Comparison of ENCODE assay signal across 12 cellular contexts in genomic region chr4:37244583-37245390, GRCh38. TPM values are rescaled to one million over a fixed set of nuclear protein-coding genes. Genes with fewer than 3 reads are reported as not detected.
A peak's percentile ranks its signal among the peaks of the same experiment; 100 is the strongest.
DNase-seq lines count a peak whose midpoint lies in the region; ATAC-seq, FAIRE-seq and TF ChIP-seq lines count a peak whose summit lies in the region.
"Had no signal": no experiment of that assay in that cellular context is flagged by ENCODE, and none has a peak within 500 bp of the region (broad histone marks: within the 10 kb centered on the region; RNA-seq: fewer than 3 reads in every experiment).

NWD2 (plus strand) TSS chr4:37244743; CDS start chr4:37245068, 325 bp downstream.

- H4K20me1 ChIP-seq in osteoblast (ENCODE audit: insufficient read depth, low read length) = no peaks in the 10 kb centered on the region

- TF ChIP-seq CTCF in RWPE2 (IDR thresholded peaks at IDR 0.05; ENCODE audit: poor library complexity, severe bottlenecking) (no peak), heart right ventricle (IDR thresholded peaks at IDR 0.05) (no peak), osteoblast (IDR thresholded peaks at IDR 0.05; ENCODE audit: extremely low read depth, low read depth, low read length) (no peak)

- H3K36me3 ChIP-seq in ES-I3 (ENCODE audit: insufficient read depth, low read length) (no peaks in the 10 kb centered on the region), RWPE2 (ENCODE audit: low read depth) (no peaks in the 10 kb centered on the region), heart right ventricle (no peaks in the 10 kb centered on the region), osteoblast (ENCODE audit: insufficient read depth, low read length) (no peaks in the 10 kb centered on the region)

- peaks cover 3% of the 10 kb centered on the region; the same call in 1 of the 2 replicates for H3K4me1 ChIP-seq in ES-I3 (ENCODE audit: insufficient read depth, low read length)
- H3K4me1 ChIP-seq in RWPE2 (ENCODE audit: insufficient read depth, poor library complexity, severe bottlenecking) = no peaks in the 10 kb centered on the region
- H3K4me1 ChIP-seq in heart right ventricle = peaks cover 0 to 11% (median 5%) of the 10 kb centered on the region in 9 donors
- H3K4me1 ChIP-seq in osteoblast (ENCODE audit: insufficient read depth, low read length) = no peaks in the 10 kb centered on the region

- FAIRE-seq in GM12892 (lab: Jason Lieb, UNC) = no peak

- WGBS in heart right ventricle, 2 donors = 0 to 1% methylated on average over 90 to 95 of the region's 95 CpGs

- intact Hi-C loops in heart right ventricle (cut with DNase I) = no loop called here

- H3K9me3 ChIP-seq in ES-I3 (ENCODE audit: control insufficient read depth, insufficient read depth, low read length) (no peaks in the 10 kb centered on the region), RWPE2 (ENCODE audit: severe bottlenecking) (no peaks in the 10 kb centered on the region), heart right ventricle (no peaks in the 10 kb centered on the region), osteoblast (ENCODE audit: low read depth, low read length) (peaks cover 3% of the 10 kb centered on the region)

- DNase-seq in RWPE2 (ENCODE audit: low spot score) = peak; percentile 38
- peak in 1 of 2 donors; percentile 7 for DNase-seq in heart right ventricle
- DNase-seq in osteoblast (ENCODE audit: insufficient read length, low spot score, missing footprints) = peak; percentile 80
- no peak for DNase-seq in NCI-H774 (lab: John Stamatoyannopoulos, UW)
- DNase-seq in stimulated activated CD8-positive, alpha-beta memory T cell treated with anti-CD3 and anti-CD28 coated beads, Interleukin-4, amount 100 ng/mL, for 48 hours = no peak
- DNase-seq in GM12892 (ENCODE audit: insufficient read length) = no peak
- DNase-seq in NCI-H1694 (lab: John Stamatoyannopoulos, UW) = no peak
- DNase-seq: DND-41, PC-9 had no signal

- H3K27ac ChIP-seq in RWPE2 (ENCODE audit: poor library complexity, severe bottlenecking) (no peak within 1 kb of the TSS), heart right ventricle (no peak within 1 kb of the TSS), osteoblast (ENCODE audit: low read depth, low read length) (no peak within 1 kb of the TSS)
- H3K27ac ChIP-seq: HL-60, PC-9 had no signal

- no peak within 1 kb of the TSS for H2AFZ ChIP-seq in osteoblast (ENCODE audit: low read length)
- H2AFZ ChIP-seq: PC-9 had no signal

- H3K27me3 ChIP-seq in RWPE2 (ENCODE audit: insufficient read depth, poor library complexity, severe bottlenecking) (peaks cover 94% of the 10 kb centered on the region), heart right ventricle (peaks cover 9 to 96% (median 66%) of the 10 kb centered on the region in 7 donors), osteoblast (ENCODE audit: insufficient read depth, low read length) (no peaks in the 10 kb centered on the region)

- H3K4me2 ChIP-seq in osteoblast (ENCODE audit: insufficient read depth, low read length) = no peak within 1 kb of the TSS
- H3K4me2 ChIP-seq: PC-9 had no signal

- no peak for TF ChIP-seq POLR2A in GM12892 (IDR thresholded peaks at IDR 0.05; ENCODE audit: low read depth, low read length)

- H3K4me3 ChIP-seq in RWPE2 (ENCODE audit: severe bottlenecking) (no peak within 1 kb of the TSS), heart right ventricle (peak within 1 kb of the TSS in 7 of 10 donors; percentile 16 to 34 (median 23)), osteoblast (ENCODE audit: insufficient read depth, low read length) (no peak within 1 kb of the TSS)
- H3K4me3 ChIP-seq: PC-9 had no signal

- H3K79me2 ChIP-seq in osteoblast (ENCODE audit: insufficient read depth, low read length) = no peaks in the 10 kb centered on the region

- peak within 1 kb of the TSS; percentile 57; the same call in 1 of the 2 replicates for H3K9ac ChIP-seq in ES-I3 (ENCODE audit: low read depth, low read length)

- ATAC-seq in RWPE2 (ENCODE audit: low read depth) (peak; percentile 69), heart right ventricle (peak in 2 of 8 donors; percentile 27 to 51)

RNA-seq across cellular contexts. Expression of gene NWD2, which starts in this region (rescaled TPM):
- total RNA-seq in heart right ventricle = under 1 TPM in 4 of 10 donors, not detected in 6; 0.02 to 0.37 (median 0.05) TPM
- polyA plus RNA-seq in heart right ventricle = under 1 TPM in 1 of 2 donors, not detected in 1; 0.03 TPM
- total RNA-seq in osteoblast = not detected in 2 replicates
- polyA plus RNA-seq in GM12892 (2012; ENCODE audit: missing spikeins) = not detected
- total RNA-seq: activated CD8-positive, alpha-beta memory T cell treated with anti-CD3 and anti-CD28 coated beads for 36 hours; PC-9 had no signal

Comparison
In these comparisons a context has a peak if more than half of its experiments do, and no peak if none do; other contexts are left out.
1. Peak in DNase-seq in osteoblast; RNA of the gene not detected or under 1 TPM.
2. H3K4me3 ChIP-seq: peak in heart right ventricle (7 of 10); none in RWPE2 (single experiment) and osteoblast (single experiment).